Comparison of ENCODE assay signal across 2 cellular contexts in genomic region chr5:144196612-144197011, GRCh38.
TF ChIP-seq lines count a peak whose summit lies in the region.

No MANE protein-coding gene starts in this region.

TF ChIP-seq in IMR-90, 13 proteins besides CTCF, POLR2A, EP300 and RAD21:
- no peak for TF ChIP-seq MAZ (IDR thresholded peaks at IDR 0.05; ENCODE audit: borderline replicate concordance, low read depth, low read length)
- no peak for TF ChIP-seq CEBPB (IDR thresholded peaks at IDR 0.05; ENCODE audit: low read depth, low read length)
- no peak for TF ChIP-seq NFE2L2 (IDR thresholded peaks at IDR 0.05; ENCODE audit: low read depth, low read length)
- no peak for TF ChIP-seq SMC3 (IDR thresholded peaks at IDR 0.05; ENCODE audit: low read depth, low read length)
- no peak for TF ChIP-seq MAFK (IDR thresholded peaks at IDR 0.05; ENCODE audit: low read depth, low read length)
- TF ChIP-seq CHD1 (IDR thresholded peaks at IDR 0.05; ENCODE audit: low read depth, low read length) = no peak
- TF ChIP-seq FOS (IDR thresholded peaks at IDR 0.05; ENCODE audit: low read depth, low read length) = no peak
- TF ChIP-seq RCOR1 (IDR thresholded peaks at IDR 0.05; ENCODE audit: insufficient replicate concordance, low read length) = no peak
- no peak for TF ChIP-seq BHLHE40 (IDR thresholded peaks at IDR 0.05; ENCODE audit: low read depth, low read length)
- no peak for TF ChIP-seq MXI1 (IDR thresholded peaks at IDR 0.05; ENCODE audit: borderline replicate concordance, low read depth, low read length)
- TF ChIP-seq RFX5 (IDR thresholded peaks at IDR 0.05; ENCODE audit: low read depth, low read length) = no peak
- no peak for TF ChIP-seq USF2 (IDR thresholded peaks at IDR 0.05; ENCODE audit: low read depth, low read length)
- no peak for TF ChIP-seq ELK1 (IDR thresholded peaks at IDR 0.05; ENCODE audit: borderline replicate concordance, low read depth, low read length)

TF ChIP-seq in neural cell, 6 proteins besides CTCF, POLR2A, EP300 and RAD21:
- TF ChIP-seq POLR2AphosphoS5 (IDR thresholded peaks at IDR 0.05) (peak; percentile 87), EZH2 (IDR thresholded peaks at IDR 0.05; ENCODE audit: borderline replicate concordance, insufficient read depth, low read length, poor library complexity, severe bottlenecking) (no peak), REST (IDR thresholded peaks at IDR 0.05; ENCODE audit: borderline replicate concordance) (peak; percentile 74)
TF ChIP-seq in neural cell: peak in this region for 2.
